In the genomic region with DNA sequence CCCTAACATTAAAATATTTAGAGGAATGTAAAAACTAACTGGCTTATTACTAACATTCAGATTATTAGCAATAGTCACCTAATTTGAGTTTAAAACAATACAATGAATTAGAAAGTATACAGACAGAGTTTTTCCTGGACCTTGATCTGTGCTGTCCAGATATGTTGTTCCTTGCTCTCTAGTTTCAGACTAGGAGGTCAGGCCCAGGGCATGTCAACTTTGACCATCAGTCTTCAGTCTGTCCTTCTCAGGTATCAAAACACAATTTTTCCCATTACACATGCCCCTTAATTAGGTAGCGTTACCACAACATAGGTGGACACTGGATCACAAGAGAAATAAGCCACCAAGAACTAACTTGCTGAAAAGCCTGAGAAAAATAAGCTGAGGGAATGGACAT, we compare ENCODE assay signal across 24 cellular contexts.
DNase-seq lines count a peak whose midpoint lies in the region; ATAC-seq and TF ChIP-seq lines count a peak whose summit lies in the region.
"Had no signal": no experiment of that assay in that cellular context is flagged by ENCODE, and none has a peak within 500 bp of the region (broad histone marks: within the 10 kb centered on the region; RNA-seq: fewer than 3 reads in every experiment).

No MANE protein-coding gene starts in this region.

- no peak overlapping the region for H3K27ac ChIP-seq in liver (ENCODE audit: low read depth in 1 of 2, low read length in 2 of 2)
- H3K27ac ChIP-seq: BLaER1, C4-2B had no signal

- no peaks in the 10 kb centered on the region for H3K9me3 ChIP-seq in liver (ENCODE audit: control insufficient read depth in 4 of 4, low read length in 3 of 4)
- H3K9me3 ChIP-seq: BE2C, BLaER1 had no signal

- H3K36me3 Mint-ChIP-seq in mesothelial cell of epicardium (peaks cover 5% of the 10 kb centered on the region), progenitor cell of endocrine pancreas (ENCODE audit: insufficient read depth) (peaks cover under 1% of the 10 kb centered on the region)
- H3K36me3 Mint-ChIP-seq: CD8-positive, alpha-beta T cell had no signal

- H3K4me1 ChIP-seq in liver (ENCODE audit: control insufficient read depth in 4 of 4, insufficient read depth in 4 of 4, low read length in 3 of 4), result no peaks in the 10 kb centered on the region
- H3K4me1 ChIP-seq: BLaER1 had no signal

- WGBS in liver, result 73% methylated on average over 1 of the region's 1 CpG

- H3K27ac Mint-ChIP-seq in mesothelial cell of epicardium (peak overlapping the region; percentile 64), progenitor cell of endocrine pancreas (no peak overlapping the region)
- H3K27ac Mint-ChIP-seq: CD4-positive, alpha-beta T cell; CD8-positive, alpha-beta T cell had no signal

- H3K4me3 ChIP-seq in liver (ENCODE audit: low read depth in 1 of 3, low read length in 3 of 3), result no peak overlapping the region
- H3K4me3 ChIP-seq: BLaER1, GM12878 had no signal

- no peaks in the 10 kb centered on the region for H3K36me3 ChIP-seq in liver (ENCODE audit: control insufficient read depth in 4 of 4, insufficient read depth in 3 of 4, low read depth in 1 of 4, low read length in 3 of 4)
- H3K36me3 ChIP-seq: BE2C, BLaER1 had no signal

- peak; percentile 63 for DNase-seq in left kidney (ENCODE audit: low read depth, low spot score)
- no peak for DNase-seq in mesothelial cell of epicardium (ENCODE audit: low spot score in 2 of 2, unreplicated experiment in 2 of 2)
- no peak for DNase-seq in progenitor cell of endocrine pancreas (ENCODE audit: low spot score, unreplicated experiment)
- no peak for DNase-seq in posterior vena cava (ENCODE audit: low spot score)
- no peak for DNase-seq in NCI-H524 (lab: John Stamatoyannopoulos, UW)
- DNase-seq: 8988T; ACHN; BE2C; CD4-positive, alpha-beta T cell; CD8-positive, alpha-beta T cell; COR-L47; DMS 273 treated with DMSO at 0.1 percent for 48 hours; DMS153; DMS53; DMS79; DND-41; EL; GDM1 had no signal

- H3K27me3 Mint-ChIP-seq in mesothelial cell of epicardium (ENCODE audit: low read depth) (no peaks in the 10 kb centered on the region), progenitor cell of endocrine pancreas (no peaks in the 10 kb centered on the region)
- H3K27me3 Mint-ChIP-seq: CD4-positive, alpha-beta T cell had no signal

- no peak overlapping the region for H3K9ac ChIP-seq in liver (ENCODE audit: low read depth in 1 of 2, low read length in 2 of 2)
- H3K9ac ChIP-seq: BLaER1 had no signal

- no peaks in the 10 kb centered on the region for H3K27me3 ChIP-seq in liver (ENCODE audit: control insufficient read depth in 4 of 4, insufficient read depth in 4 of 4, low read length in 3 of 4)
- H3K27me3 ChIP-seq: BE2C, BLaER1 had no signal

- no peak overlapping the region for H3K4me3 Mint-ChIP-seq in mesothelial cell of epicardium
- peak overlapping the region; percentile 7 for H3K4me3 Mint-ChIP-seq in progenitor cell of endocrine pancreas (ENCODE audit: low read depth)
- H3K4me3 Mint-ChIP-seq: CD4-positive, alpha-beta T cell; CD8-positive, alpha-beta T cell had no signal

- ATAC-seq in HG03159 (IDR thresholded peaks at IDR 0.05; ENCODE audit: unreplicated experiment) (no peak), HG02678 (IDR thresholded peaks at IDR 0.05; ENCODE audit: unreplicated experiment) (no peak)
- ATAC-seq: CD8-positive, alpha-beta T cell; GM12878 had no signal

- H3K4me1 Mint-ChIP-seq in mesothelial cell of epicardium, result peaks cover 36% of the 10 kb centered on the region
- H3K4me1 Mint-ChIP-seq in progenitor cell of endocrine pancreas (ENCODE audit: low read depth), result peaks cover 11% of the 10 kb centered on the region

- H3K9me3 Mint-ChIP-seq in mesothelial cell of epicardium (peaks cover 7% of the 10 kb centered on the region), progenitor cell of endocrine pancreas (ENCODE audit: low read depth) (peaks cover 2% of the 10 kb centered on the region)
- H3K9me3 Mint-ChIP-seq: CD4-positive, alpha-beta T cell; CD8-positive, alpha-beta T cell had no signal

- TF ChIP-seq CTCF in liver (IDR thresholded peaks at IDR 0.05; ENCODE audit: low read depth, low read length, missing input control) (no peak), mesothelial cell of epicardium (IDR thresholded peaks at IDR 0.05; ENCODE audit: unreplicated experiment) (no peak), progenitor cell of endocrine pancreas (IDR thresholded peaks at IDR 0.05; ENCODE audit: unreplicated experiment) (no peak)

- no peak for TF ChIP-seq RAD21 in liver (IDR thresholded peaks at IDR 0.05)

- intact Hi-C loops in posterior vena cava (cut with DNase I), result no loop called here

TF ChIP-seq in liver, 16 proteins besides CTCF, POLR2A, EP300 and RAD21:
- no peak for TF ChIP-seq EGR1 (IDR thresholded peaks at IDR 0.05; ENCODE audit: low read depth in 2 of 2)
- TF ChIP-seq YY1 (IDR thresholded peaks at IDR 0.05), result no peak
- TF ChIP-seq HNF4A (conservative IDR thresholded peaks at IDR 0.05), result peak; percentile 18 to 65
TF ChIP-seq in liver: peak in this region for 1.
